In the genomic region with DNA sequence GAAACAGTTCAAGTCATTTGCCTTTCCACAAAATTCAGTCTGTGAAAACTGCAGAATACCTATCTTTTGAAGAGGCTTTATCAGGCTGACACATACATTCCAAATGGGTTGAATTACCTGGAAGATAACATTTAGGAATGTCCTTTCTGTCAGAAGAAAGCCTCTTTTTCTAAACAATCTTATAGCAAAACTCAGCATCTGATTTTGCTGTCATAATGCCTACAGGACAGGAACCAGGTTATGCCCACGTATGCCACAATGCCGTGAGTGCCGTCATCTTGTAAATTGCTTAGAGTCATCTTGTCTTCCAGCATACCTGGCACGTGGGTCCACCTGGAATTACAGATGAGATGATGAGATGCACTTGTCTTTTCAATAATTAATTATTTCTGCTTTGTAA, we compare ENCODE assay signal across 6 cellular contexts.
"Had no signal": no experiment of that assay in that cellular context is flagged by ENCODE, and none has a peak within 500 bp of the region (broad histone marks: within the 10 kb centered on the region; RNA-seq: fewer than 3 reads in every experiment).

No MANE protein-coding gene starts in this region.

- H3K9ac ChIP-seq: GM23248 had no signal

- H3K9me3 Mint-ChIP-seq: H9, IgD-negative memory B cell had no signal

- H3K27ac Mint-ChIP-seq: IgD-negative memory B cell had no signal

- H2AFZ ChIP-seq: GM23248 had no signal

- H3K27ac ChIP-seq: GM23248, HL-60 had no signal

- DNase-seq: GM23248, H9, HCEC 1CT had no signal

- H3K4me3 ChIP-seq: GM23248 had no signal

- H3K4me3 Mint-ChIP-seq: H9, IgD-negative memory B cell had no signal

- ATAC-seq: HepG2 had no signal

- H3K27me3 Mint-ChIP-seq: IgD-negative memory B cell had no signal
